16 cellular contexts compared by ENCODE assay signal in the genomic region with DNA sequence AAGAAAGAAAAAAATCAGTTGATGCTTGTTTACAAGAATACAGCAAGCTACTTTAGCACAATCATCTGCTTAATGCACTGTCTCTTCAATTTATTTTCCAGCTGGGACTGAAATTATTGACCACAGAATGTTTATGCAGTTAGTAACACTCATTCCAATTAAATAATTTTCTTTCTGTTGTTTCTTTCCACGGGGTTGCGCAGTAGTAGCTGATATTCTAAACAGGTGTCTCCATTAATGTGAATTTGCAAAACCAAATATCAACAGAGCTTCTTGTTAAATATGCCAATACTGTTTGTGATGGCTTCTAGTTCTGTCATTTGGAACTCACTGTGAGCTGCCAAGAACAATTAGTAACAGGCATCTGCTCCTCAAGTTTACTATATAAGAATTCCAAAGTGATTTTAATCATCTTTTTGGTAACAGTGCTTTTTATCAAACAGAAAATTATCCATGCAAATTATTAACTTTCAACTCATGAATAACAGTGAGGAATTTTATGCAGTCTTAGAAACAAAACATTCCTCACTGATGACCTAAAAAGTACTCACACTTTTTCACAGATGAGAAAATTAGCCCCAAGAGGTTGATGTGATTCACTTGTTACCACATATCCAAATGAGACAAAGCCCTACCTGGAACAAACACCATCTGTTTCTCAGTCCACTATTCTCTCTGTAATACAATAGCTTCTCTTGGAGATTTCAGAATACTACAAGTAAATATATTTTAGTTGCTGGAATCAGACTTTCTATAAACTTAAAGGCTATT.
DNase-seq lines count a peak whose midpoint lies in the region; ATAC-seq and TF ChIP-seq lines count a peak whose summit lies in the region.
"Had no signal": no experiment of that assay in that cellular context is flagged by ENCODE, and none has a peak within 500 bp of the region (broad histone marks: within the 10 kb centered on the region; RNA-seq: fewer than 3 reads in every experiment).

No MANE protein-coding gene starts in this region.

- peak; percentile 52 for DNase-seq in EL
- DNase-seq in NCI-H1930 (lab: John Stamatoyannopoulos, UW), result peak; percentile 64 to 83
- DNase-seq in epithelial cell of prostate (ENCODE audit: low read depth, low spot score), result peak; percentile 26
- no peak for DNase-seq in HuH-7.5 (ENCODE audit: low spot score)
- DNase-seq in DMS153 (lab: John Stamatoyannopoulos, UW), result no peak
- DNase-seq in vagina (ENCODE audit: extremely low spot score in 2 of 2), result no peak
- DNase-seq: activated CD4-positive, alpha-beta T cell treated with anti-CD3 and anti-CD28 coated beads, Interleukin-2, amount 50 U/mL, for 1 hour; activated T-cell treated with anti-CD3 and anti-CD28 coated beads, Interleukin-2, amount 50 U/mL, for 48 hours; adrenal gland; left cardiac atrium; stimulated activated CD4-positive, alpha-beta T cell treated with anti-CD3 and anti-CD28 coated beads, Interleukin-2, amount 100 ng/mL, for 24 hours; transverse colon had no signal

- H3K27me3 ChIP-seq in neuron (ENCODE audit: insufficient read depth, low read length), result no peaks in the 10 kb centered on the region
- no peaks in the 10 kb centered on the region for H3K27me3 ChIP-seq in vagina
- H3K27me3 ChIP-seq: adrenal gland; BLaER1 treated with 17β-estradiol and CSF1 and Interleukin-3, amounts not matched to agents 10 nM and 100 nM; transverse colon had no signal

- ATAC-seq in HG02938 (IDR thresholded peaks at IDR 0.05; ENCODE audit: unreplicated experiment), result no peak
- ATAC-seq: Right ventricle myocardium inferior had no signal

- no peak for TF ChIP-seq CTCF in vagina (IDR thresholded peaks at IDR 0.05)

- peak overlapping the region; percentile 35 for H2AFZ ChIP-seq in neuron (ENCODE audit: low read depth, low read length)

- TF ChIP-seq POLR2A in vagina (IDR thresholded peaks at IDR 0.05), result no peak

- intact Hi-C loops in vagina (cut with DNase I), result no loop called here

- H3K4me3 ChIP-seq in neuron (ENCODE audit: low read length), result no peak overlapping the region
- H3K4me3 ChIP-seq in vagina, result no peak overlapping the region
- H3K4me3 ChIP-seq: adrenal gland; BLaER1 treated with 17β-estradiol and CSF1 and Interleukin-3, amounts not matched to agents 10 nM and 100 nM; transverse colon had no signal

- H3K9me3 ChIP-seq in neuron (ENCODE audit: low read length) (no peaks in the 10 kb centered on the region), vagina (no peaks in the 10 kb centered on the region)
- H3K9me3 ChIP-seq: adrenal gland; BLaER1 treated with 17β-estradiol and CSF1 and Interleukin-3, amounts not matched to agents 10 nM and 100 nM; transverse colon had no signal

- no peak overlapping the region for H3K27ac ChIP-seq in epithelial cell of prostate
- H3K27ac ChIP-seq in vagina, result no peak overlapping the region
- H3K27ac ChIP-seq: adrenal gland; BLaER1 treated with 17β-estradiol and CSF1 and Interleukin-3, amounts not matched to agents 10 nM and 100 nM; transverse colon had no signal

- H3K4me1 ChIP-seq in neuron (ENCODE audit: insufficient read depth, low read length), result peaks cover 10% of the 10 kb centered on the region
- no peaks in the 10 kb centered on the region for H3K4me1 ChIP-seq in vagina
- H3K4me1 ChIP-seq: adrenal gland; BLaER1 treated with 17β-estradiol and CSF1 and Interleukin-3, amounts not matched to agents 10 nM and 100 nM; transverse colon had no signal

- H3K36me3 ChIP-seq in neuron (ENCODE audit: insufficient read depth, low read length) (no peaks in the 10 kb centered on the region), vagina (no peaks in the 10 kb centered on the region)
- H3K36me3 ChIP-seq: adrenal gland; BLaER1 treated with 17β-estradiol and CSF1 and Interleukin-3, amounts not matched to agents 10 nM and 100 nM; transverse colon had no signal

Comparison
In these comparisons a context has a peak if more than half of its experiments do, and no peak if none do; other contexts are left out.
1. DNase-seq: peak in EL (single experiment), NCI-H1930 (2 of 2) and epithelial cell of prostate (single experiment); none in HuH-7.5 (single experiment), DMS153 (single experiment) and vagina (0 of 2).